Comparison of ENCODE assay signal across 8 cellular contexts in the genomic region with DNA sequence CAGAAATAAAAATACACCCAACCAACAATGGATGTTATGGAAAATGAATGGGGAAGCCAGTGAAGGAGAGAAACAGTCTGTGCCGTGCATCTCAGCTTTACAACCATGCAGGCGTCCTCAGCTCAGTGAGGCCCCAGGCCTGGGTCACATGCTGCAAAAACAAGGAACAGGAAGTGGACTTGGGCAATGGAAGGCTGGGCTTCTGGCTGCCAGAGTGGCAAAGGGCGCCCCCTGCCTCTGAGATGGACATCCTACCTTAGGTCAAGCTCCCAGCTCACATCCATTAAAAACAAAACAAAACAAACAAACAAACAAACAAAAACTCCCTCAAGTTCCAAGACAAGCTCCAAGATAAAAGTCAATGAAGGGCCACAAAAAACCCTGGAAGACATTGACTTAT. TPM values are rescaled to one million over a fixed set of nuclear protein-coding genes. Genes with fewer than 3 reads are reported as not detected.
DNase-seq lines count a peak whose midpoint lies in the region; ATAC-seq and TF ChIP-seq lines count a peak whose summit lies in the region.

No MANE protein-coding gene starts in this region.

- TF ChIP-seq CTCF in MCF 10A (IDR thresholded peaks at IDR 0.05; ENCODE audit: unreplicated experiment), result peak; percentile 41

- CTCF ChIA-PET in MCF 10A (lab: Yijun Ruan, JAX), result interaction anchor here (0.5 to 3.5 kb wide), 9 partner anchors 75 to 723 kb away, joined by 3 to 23 read pairs (median 3); no protein-coding TSS in a partner anchor

- H3K4me1 Mint-ChIP-seq in MCF 10A (ENCODE audit: insufficient read depth, unreplicated experiment), result no peaks in the 10 kb centered on the region

- POLR2A ChIA-PET in MCF 10A (lab: Yijun Ruan, JAX), result interaction anchor here (0.6 to 1.5 kb wide), 5 partner anchors 39 to 328 kb away, joined by 3 to 5 read pairs (median 3); no protein-coding TSS in a partner anchor

- H3K36me3 Mint-ChIP-seq in MCF 10A (ENCODE audit: insufficient read depth, unreplicated experiment), result peaks cover 57% of the 10 kb centered on the region

- ATAC-seq in GM19351 (IDR thresholded peaks at IDR 0.05; ENCODE audit: unreplicated experiment), result peak; percentile 66
- ATAC-seq in HG03354 (IDR thresholded peaks at IDR 0.05; ENCODE audit: poor library complexity, severe bottlenecking, unreplicated experiment), result no peak
- ATAC-seq in GM18498 (IDR thresholded peaks at IDR 0.05; ENCODE audit: unreplicated experiment), result no peak

- BruUV-seq in MCF 10A (replicated peaks; lab: Mats Ljungman, UMichigan), result no TSS peak

- intact Hi-C loops in MCF 10A (cut with micrococcal nuclease), result loop anchor here (1.0 kb wide), 1 partner anchor 155 kb away; no protein-coding TSS in a partner anchor

- H3K9me3 Mint-ChIP-seq in MCF 10A (ENCODE audit: unreplicated experiment), result no peaks in the 10 kb centered on the region

- DNase-seq in CD1c-positive myeloid dendritic cell (ENCODE audit: extremely low spot score), result peak; percentile 62
- peak; percentile 11 for DNase-seq in NCI-H226
- DNase-seq in MCF 10A (ENCODE audit: unreplicated experiment), result peak; percentile 46
- peak; percentile 30 to 43 for DNase-seq in lung microvascular endothelial cell (ENCODE audit: low read depth in 2 of 2)
- no peak for DNase-seq in cerebellar nuclear complex (lab: John Stamatoyannopoulos, UW)

- no peaks in the 10 kb centered on the region for H3K27me3 Mint-ChIP-seq in MCF 10A (ENCODE audit: insufficient read depth, unreplicated experiment)

- no peak overlapping the region for H3K4me3 Mint-ChIP-seq in MCF 10A (ENCODE audit: unreplicated experiment)

- no peak overlapping the region for H3K27ac Mint-ChIP-seq in MCF 10A (ENCODE audit: low read depth, unreplicated experiment)

RNA-seq across cellular contexts. Expression of gene AFAP1L2, which starts 54.7 kb away (rescaled TPM):
- total RNA-seq in MCF 10A (2022) (5.8 and 8.5 TPM in 2 replicates), lung microvascular endothelial cell (under 0.01 TPM in 2 replicates)

Comparison
In these comparisons a context has a peak if more than half of its experiments do, and no peak if none do; other contexts are left out.
1. DNase-seq: peak in CD1c-positive myeloid dendritic cell (single experiment), NCI-H226 (single experiment), MCF 10A (single experiment) and lung microvascular endothelial cell (2 of 2); none in cerebellar nuclear complex (0 of 2).